12 cellular contexts compared by ENCODE assay signal in the genomic region with DNA sequence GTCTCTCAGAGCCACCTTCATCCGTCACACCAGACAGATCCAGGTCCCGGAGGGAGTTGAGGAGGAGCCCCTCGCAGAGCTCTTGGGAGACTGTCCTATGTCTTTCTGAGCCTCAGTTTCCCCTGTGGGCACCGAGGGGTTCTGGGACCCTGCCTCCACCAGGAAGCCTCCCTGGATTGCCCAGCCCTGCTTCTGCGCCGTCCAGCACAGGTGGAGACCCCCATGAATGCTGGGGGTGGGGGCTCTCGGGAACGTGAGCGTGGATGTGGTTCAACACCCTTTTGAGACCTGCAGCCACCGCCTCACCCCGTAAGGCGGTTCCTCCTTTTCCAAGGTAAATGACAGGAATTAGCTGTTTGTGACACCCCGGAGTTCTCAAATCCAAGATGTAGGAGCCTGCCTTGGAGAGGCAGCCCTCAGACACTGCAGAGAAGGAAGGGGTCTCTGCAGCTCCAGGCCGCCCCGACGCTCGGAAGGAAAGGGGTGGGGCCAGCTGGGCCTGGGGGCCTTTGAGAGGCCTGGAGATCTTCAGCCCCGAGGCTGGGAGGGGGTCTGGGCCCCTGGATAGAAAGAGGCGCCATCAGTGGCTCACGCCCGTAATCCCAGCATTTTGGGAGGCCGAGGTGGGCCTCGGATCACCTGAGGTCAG. TPM values are rescaled to one million over a fixed set of nuclear protein-coding genes. Genes with fewer than 3 reads are reported as not detected.
DNase-seq lines count a peak whose midpoint lies in the region; ATAC-seq, FAIRE-seq and TF ChIP-seq lines count a peak whose summit lies in the region.
"Had no signal": no experiment of that assay in that cellular context is flagged by ENCODE, and none has a peak within 500 bp of the region (broad histone marks: within the 10 kb centered on the region; RNA-seq: fewer than 3 reads in every experiment).

No MANE protein-coding gene starts in this region.

- H3K4me1 Mint-ChIP-seq in activated CD8-positive, alpha-beta T cell treated with anti-CD3 and anti-CD28 coated beads for 36 hours (ENCODE audit: low read depth) = peaks cover 31% of the 10 kb centered on the region
- H3K4me1 Mint-ChIP-seq in activated CD8-positive, alpha-beta T cell treated with anti-CD3 and anti-CD28 coated beads, Interleukin-2, amount 10 ng/mL, durations not matched to agents 7 days and 5 days (ENCODE audit: low read depth) = peaks cover 35% of the 10 kb centered on the region
- H3K4me1 Mint-ChIP-seq in activated CD4-positive, alpha-beta memory T cell treated with anti-CD3 and anti-CD28 coated beads, Interleukin-2, amount 10 ng/mL, durations not matched to agents 7 days and 5 days = peaks cover 43% of the 10 kb centered on the region
- peaks cover 13% of the 10 kb centered on the region for H3K4me1 Mint-ChIP-seq in nephron progenitor cell

- H3K27me3 Mint-ChIP-seq in activated CD8-positive, alpha-beta T cell treated with anti-CD3 and anti-CD28 coated beads for 36 hours = no peaks in the 10 kb centered on the region
- no peaks in the 10 kb centered on the region for H3K27me3 Mint-ChIP-seq in activated CD8-positive, alpha-beta T cell treated with anti-CD3 and anti-CD28 coated beads, Interleukin-2, amount 10 ng/mL, durations not matched to agents 7 days and 5 days (ENCODE audit: low read depth)
- no peaks in the 10 kb centered on the region for H3K27me3 Mint-ChIP-seq in activated CD4-positive, alpha-beta memory T cell treated with anti-CD3 and anti-CD28 coated beads, Interleukin-2, amount 10 ng/mL, durations not matched to agents 7 days and 5 days
- H3K27me3 Mint-ChIP-seq in nephron progenitor cell (ENCODE audit: low read depth, poor library complexity) = peaks cover 32% of the 10 kb centered on the region

- no peak for DNase-seq in activated CD8-positive, alpha-beta T cell treated with anti-CD3 and anti-CD28 coated beads for 36 hours
- DNase-seq in activated CD8-positive, alpha-beta T cell treated with anti-CD3 and anti-CD28 coated beads, Interleukin-2, amount 10 ng/mL, durations not matched to agents 7 days and 5 days = no peak
- DNase-seq in activated CD4-positive, alpha-beta memory T cell treated with anti-CD3 and anti-CD28 coated beads, Interleukin-2, amount 10 ng/mL, durations not matched to agents 7 days and 5 days = no peak
- DNase-seq in nephron progenitor cell = peak; percentile 6
- DNase-seq in HTR-8/SVneo (ENCODE audit: insufficient read length, low spot score) = no peak
- DNase-seq: GDM1, NCI-H187 treated with DMSO at 0.1 percent for 48 hours, thyroid gland had no signal

- no peak for TF ChIP-seq CTCF in activated CD8-positive, alpha-beta T cell treated with anti-CD3 and anti-CD28 coated beads for 36 hours (IDR thresholded peaks at IDR 0.05)
- TF ChIP-seq CTCF in nephron progenitor cell (IDR thresholded peaks at IDR 0.05) = no peak

- CTCF ChIA-PET in activated CD8-positive, alpha-beta T cell treated with anti-CD3 and anti-CD28 coated beads for 36 hours (lab: Charles Lee) = interaction anchor here (1.2 to 3.7 kb wide), 3 partner anchors 14 to 143 kb away, joined by 3 to 20 read pairs (median 4); no protein-coding TSS in a partner anchor
- CTCF ChIA-PET in activated CD8-positive, alpha-beta T cell treated with anti-CD3 and anti-CD28 coated beads, Interleukin-2, amount 10 ng/mL, durations not matched to agents 7 days and 5 days (lab: Charles Lee) = interaction anchor here (2.3 kb wide), 1 partner anchor 85 kb away, joined by 16 read pairs; no protein-coding TSS in a partner anchor
- CTCF ChIA-PET in activated CD4-positive, alpha-beta memory T cell treated with anti-CD3 and anti-CD28 coated beads, Interleukin-2, amount 10 ng/mL, durations not matched to agents 7 days and 5 days (lab: Charles Lee) = interaction anchor here (1.1 to 2.8 kb wide), 3 partner anchors 24 to 85 kb away, joined by 3 to 10 read pairs (median 4); no protein-coding TSS in a partner anchor

- H3K9me3 Mint-ChIP-seq in activated CD8-positive, alpha-beta T cell treated with anti-CD3 and anti-CD28 coated beads for 36 hours = no peaks in the 10 kb centered on the region
- H3K9me3 Mint-ChIP-seq in activated CD8-positive, alpha-beta T cell treated with anti-CD3 and anti-CD28 coated beads, Interleukin-2, amount 10 ng/mL, durations not matched to agents 7 days and 5 days (ENCODE audit: insufficient read depth) = no peaks in the 10 kb centered on the region
- H3K9me3 Mint-ChIP-seq in activated CD4-positive, alpha-beta memory T cell treated with anti-CD3 and anti-CD28 coated beads, Interleukin-2, amount 10 ng/mL, durations not matched to agents 7 days and 5 days = no peaks in the 10 kb centered on the region
- H3K9me3 Mint-ChIP-seq in nephron progenitor cell = no peaks in the 10 kb centered on the region
- H3K9me3 Mint-ChIP-seq: dendritic cell treated with granulocyte-macrophage colony-stimulating factor and Interleukin-4, amounts not matched to agents 40 ng/mL and 50 ng/mL, for 4 days had no signal

- intact Hi-C loops in activated CD8-positive, alpha-beta T cell treated with anti-CD3 and anti-CD28 coated beads for 36 hours (cut with micrococcal nuclease) = loop anchor here (10.0 kb wide), 1 partner anchor 63 kb away; no protein-coding TSS in a partner anchor

- peaks cover 18% of the 10 kb centered on the region for H3K36me3 Mint-ChIP-seq in activated CD8-positive, alpha-beta T cell treated with anti-CD3 and anti-CD28 coated beads for 36 hours (ENCODE audit: low read depth)
- H3K36me3 Mint-ChIP-seq in activated CD8-positive, alpha-beta T cell treated with anti-CD3 and anti-CD28 coated beads, Interleukin-2, amount 10 ng/mL, durations not matched to agents 7 days and 5 days (ENCODE audit: low read depth) = no peaks in the 10 kb centered on the region
- H3K36me3 Mint-ChIP-seq in activated CD4-positive, alpha-beta memory T cell treated with anti-CD3 and anti-CD28 coated beads, Interleukin-2, amount 10 ng/mL, durations not matched to agents 7 days and 5 days (ENCODE audit: low read depth) = peaks cover 22% of the 10 kb centered on the region
- H3K36me3 Mint-ChIP-seq in nephron progenitor cell (ENCODE audit: low read depth) = no peaks in the 10 kb centered on the region

- no peak for ATAC-seq in activated CD8-positive, alpha-beta T cell treated with anti-CD3 and anti-CD28 coated beads for 36 hours
- no peak for ATAC-seq in activated CD8-positive, alpha-beta T cell treated with anti-CD3 and anti-CD28 coated beads, Interleukin-2, amount 10 ng/mL, durations not matched to agents 7 days and 5 days
- no peak for ATAC-seq in HG03108 (IDR thresholded peaks at IDR 0.05; ENCODE audit: unreplicated experiment)

- peak overlapping the region; percentile 98 for H3K27ac Mint-ChIP-seq in activated CD8-positive, alpha-beta T cell treated with anti-CD3 and anti-CD28 coated beads for 36 hours
- H3K27ac Mint-ChIP-seq in activated CD8-positive, alpha-beta T cell treated with anti-CD3 and anti-CD28 coated beads, Interleukin-2, amount 10 ng/mL, durations not matched to agents 7 days and 5 days = no peak overlapping the region
- peak overlapping the region; percentile 99 for H3K27ac Mint-ChIP-seq in activated CD4-positive, alpha-beta memory T cell treated with anti-CD3 and anti-CD28 coated beads, Interleukin-2, amount 10 ng/mL, durations not matched to agents 7 days and 5 days
- H3K27ac Mint-ChIP-seq in nephron progenitor cell = no peak overlapping the region

- FAIRE-seq in HTR-8/SVneo (lab: Jason Lieb, UNC) = no peak

- POLR2A ChIA-PET in activated CD8-positive, alpha-beta T cell treated with anti-CD3 and anti-CD28 coated beads for 36 hours (lab: Charles Lee) = interaction anchor here (0.7 to 3.7 kb wide), 9 partner anchors 8 to 51 kb away, joined by 3 to 18 read pairs (median 3); a partner anchor contains a TSS
- POLR2A ChIA-PET in activated CD8-positive, alpha-beta T cell treated with anti-CD3 and anti-CD28 coated beads, Interleukin-2, amount 10 ng/mL, durations not matched to agents 7 days and 5 days (lab: Charles Lee) = interaction anchor here (0.5 to 1.8 kb wide), 6 partner anchors 24 to 195 kb away, joined by 3 to 10 read pairs (median 3); no protein-coding TSS in a partner anchor
- POLR2A ChIA-PET in activated CD4-positive, alpha-beta memory T cell treated with anti-CD3 and anti-CD28 coated beads, Interleukin-2, amount 10 ng/mL, durations not matched to agents 7 days and 5 days (lab: Charles Lee) = interaction anchor here (0.9 to 4.5 kb wide), 5 partner anchors 10 to 188 kb away, joined by 3 to 65 read pairs (median 7); a partner anchor contains a TSS

- H3K4me3 Mint-ChIP-seq in activated CD8-positive, alpha-beta T cell treated with anti-CD3 and anti-CD28 coated beads for 36 hours = peak overlapping the region; percentile 79
- no peak overlapping the region for H3K4me3 Mint-ChIP-seq in activated CD8-positive, alpha-beta T cell treated with anti-CD3 and anti-CD28 coated beads, Interleukin-2, amount 10 ng/mL, durations not matched to agents 7 days and 5 days
- H3K4me3 Mint-ChIP-seq in activated CD4-positive, alpha-beta memory T cell treated with anti-CD3 and anti-CD28 coated beads, Interleukin-2, amount 10 ng/mL, durations not matched to agents 7 days and 5 days = peak overlapping the region; percentile 82
- no peak overlapping the region for H3K4me3 Mint-ChIP-seq in nephron progenitor cell

RNA-seq across cellular contexts. Expression of a gene that starts 1.0 kb away (rescaled TPM):
- total RNA-seq in activated CD8-positive, alpha-beta T cell treated with anti-CD3 and anti-CD28 coated beads for 36 hours = 100 to 1,000 TPM; 126 to 135 TPM
- 10 to 100 TPM; 17.5 to 18.8 TPM for total RNA-seq in activated CD8-positive, alpha-beta T cell treated with anti-CD3 and anti-CD28 coated beads, Interleukin-2, amount 10 ng/mL, durations not matched to agents 7 days and 5 days
- total RNA-seq in activated CD4-positive, alpha-beta memory T cell treated with anti-CD3 and anti-CD28 coated beads, Interleukin-2, amount 10 ng/mL, durations not matched to agents 7 days and 5 days = 100 to 1,000 TPM; 115 to 116 TPM
- total RNA-seq: pulmonary artery endothelial cell had no signal

RNA-seq across cellular contexts. Expression of a gene that starts 6.6 kb away (rescaled TPM):
- total RNA-seq in activated CD8-positive, alpha-beta T cell treated with anti-CD3 and anti-CD28 coated beads for 36 hours = 100 to 1,000 TPM; 137 to 142 TPM
- 1 to 10 TPM; 1.6 to 2.9 TPM for total RNA-seq in activated CD8-positive, alpha-beta T cell treated with anti-CD3 and anti-CD28 coated beads, Interleukin-2, amount 10 ng/mL, durations not matched to agents 7 days and 5 days
- 100 to 1,000 TPM; 237 to 243 TPM for total RNA-seq in activated CD4-positive, alpha-beta memory T cell treated with anti-CD3 and anti-CD28 coated beads, Interleukin-2, amount 10 ng/mL, durations not matched to agents 7 days and 5 days

RNA-seq across cellular contexts. Expression of a gene that starts 24.4 kb away (rescaled TPM):
- total RNA-seq in activated CD8-positive, alpha-beta T cell treated with anti-CD3 and anti-CD28 coated beads for 36 hours = 10 to 100 TPM; 81.5 to 87.5 TPM
- total RNA-seq in activated CD8-positive, alpha-beta T cell treated with anti-CD3 and anti-CD28 coated beads, Interleukin-2, amount 10 ng/mL, durations not matched to agents 7 days and 5 days = 10 to 100 TPM; 96.9 to 99.3 TPM
- 100 to 1,000 TPM; 181 TPM for total RNA-seq in activated CD4-positive, alpha-beta memory T cell treated with anti-CD3 and anti-CD28 coated beads, Interleukin-2, amount 10 ng/mL, durations not matched to agents 7 days and 5 days

RNA-seq across cellular contexts. Expression of a gene that starts 24.7 kb away (rescaled TPM):
- 10 to 100 TPM; 13.1 to 14.3 TPM for total RNA-seq in activated CD8-positive, alpha-beta T cell treated with anti-CD3 and anti-CD28 coated beads for 36 hours
- total RNA-seq in activated CD8-positive, alpha-beta T cell treated with anti-CD3 and anti-CD28 coated beads, Interleukin-2, amount 10 ng/mL, durations not matched to agents 7 days and 5 days = 10 to 100 TPM; 21.2 to 22.4 TPM
- 10 to 100 TPM; 13.3 to 14.4 TPM for total RNA-seq in activated CD4-positive, alpha-beta memory T cell treated with anti-CD3 and anti-CD28 coated beads, Interleukin-2, amount 10 ng/mL, durations not matched to agents 7 days and 5 days

RNA-seq across cellular contexts. Expression of a gene that starts 33.7 kb away (rescaled TPM):
- not detected for total RNA-seq in activated CD8-positive, alpha-beta T cell treated with anti-CD3 and anti-CD28 coated beads for 36 hours
- total RNA-seq in activated CD8-positive, alpha-beta T cell treated with anti-CD3 and anti-CD28 coated beads, Interleukin-2, amount 10 ng/mL, durations not matched to agents 7 days and 5 days = under 1 TPM; 0.63 to 0.90 TPM
- total RNA-seq in activated CD4-positive, alpha-beta memory T cell treated with anti-CD3 and anti-CD28 coated beads, Interleukin-2, amount 10 ng/mL, durations not matched to agents 7 days and 5 days = not detected
- total RNA-seq: mammary epithelial cell, pulmonary artery endothelial cell had no signal

Comparison
In these comparisons a context has a peak if more than half of its experiments do, and no peak if none do; other contexts are left out.
1. H3K27ac Mint-ChIP-seq: peak in activated CD8-positive, alpha-beta T cell treated with anti-CD3 and anti-CD28 coated beads for 36 hours (single experiment) and activated CD4-positive, alpha-beta memory T cell treated with anti-CD3 and anti-CD28 coated beads, Interleukin-2, amount 10 ng/mL, durations not matched to agents 7 days and 5 days (single experiment); none in activated CD8-positive, alpha-beta T cell treated with anti-CD3 and anti-CD28 coated beads, Interleukin-2, amount 10 ng/mL, durations not matched to agents 7 days and 5 days (single experiment) and nephron progenitor cell (single experiment).
2. H3K4me3 Mint-ChIP-seq: peak in activated CD8-positive, alpha-beta T cell treated with anti-CD3 and anti-CD28 coated beads for 36 hours (single experiment) and activated CD4-positive, alpha-beta memory T cell treated with anti-CD3 and anti-CD28 coated beads, Interleukin-2, amount 10 ng/mL, durations not matched to agents 7 days and 5 days (single experiment); none in activated CD8-positive, alpha-beta T cell treated with anti-CD3 and anti-CD28 coated beads, Interleukin-2, amount 10 ng/mL, durations not matched to agents 7 days and 5 days (single experiment) and nephron progenitor cell (single experiment).
3. RNA of a gene that starts 1.0 kb away (total RNA-seq): 126 to 135 TPM in activated CD8-positive, alpha-beta T cell treated with anti-CD3 and anti-CD28 coated beads for 36 hours and 115 to 116 TPM in activated CD4-positive, alpha-beta memory T cell treated with anti-CD3 and anti-CD28 coated beads, Interleukin-2, amount 10 ng/mL, durations not matched to agents 7 days and 5 days; 17.5 to 18.8 TPM in activated CD8-positive, alpha-beta T cell treated with anti-CD3 and anti-CD28 coated beads, Interleukin-2, amount 10 ng/mL, durations not matched to agents 7 days and 5 days; every median in the first group is over 4 times any median in the second.
4. RNA of a gene that starts 6.6 kb away (total RNA-seq): 237 to 243 TPM in activated CD4-positive, alpha-beta memory T cell treated with anti-CD3 and anti-CD28 coated beads, Interleukin-2, amount 10 ng/mL, durations not matched to agents 7 days and 5 days and 137 to 142 TPM in activated CD8-positive, alpha-beta T cell treated with anti-CD3 and anti-CD28 coated beads for 36 hours; 1.6 to 2.9 TPM in activated CD8-positive, alpha-beta T cell treated with anti-CD3 and anti-CD28 coated beads, Interleukin-2, amount 10 ng/mL, durations not matched to agents 7 days and 5 days; every median in the first group is over 10 times any median in the second.